ENCODE assay signal across 1 cellular context in the genomic region with DNA sequence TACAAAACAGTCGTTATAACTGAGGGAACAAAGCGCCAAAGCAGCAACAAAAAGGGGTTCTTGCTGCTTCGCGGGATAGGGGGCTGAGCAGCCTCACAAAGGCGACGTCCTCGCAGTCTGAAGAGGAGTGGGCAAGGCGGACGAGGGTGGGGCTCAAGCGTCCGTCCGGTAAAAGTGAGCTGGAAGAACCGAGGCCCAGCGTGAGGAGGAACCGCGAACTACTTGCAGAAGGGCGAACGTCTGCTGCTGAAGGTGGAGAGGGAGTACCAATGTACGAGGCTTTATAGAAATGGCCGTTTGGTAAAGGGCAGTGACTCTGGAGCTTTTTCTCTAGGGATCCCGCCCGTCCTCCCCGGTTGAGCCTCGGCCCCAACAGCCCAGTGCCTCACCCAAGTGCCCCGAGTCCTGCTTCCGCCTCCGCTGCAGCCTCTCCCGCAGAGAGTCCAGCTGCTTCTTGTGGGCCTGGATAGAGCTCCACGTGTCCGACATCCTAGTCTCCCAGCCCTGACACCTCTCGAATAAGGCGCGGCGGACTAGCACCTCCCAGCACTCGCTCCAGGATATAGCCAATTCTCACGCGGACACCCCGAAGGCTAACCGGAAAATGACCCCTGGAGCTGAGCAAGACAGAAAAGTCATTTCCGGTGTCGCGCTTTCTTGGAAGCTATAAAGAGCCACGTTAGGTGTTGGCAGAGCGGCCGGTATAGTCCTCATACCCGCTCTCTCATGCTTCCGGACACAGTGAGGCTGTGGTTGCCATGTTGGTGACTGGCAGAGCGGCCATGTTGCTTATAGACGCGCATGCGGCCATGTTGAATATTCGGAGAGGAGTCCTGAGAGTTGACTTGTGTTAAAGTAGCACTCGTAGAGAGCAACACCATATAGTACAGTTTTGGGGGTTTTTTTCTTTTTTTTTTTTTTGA.
TF ChIP-seq lines count a peak whose summit lies in the region.

A gene (minus strand): TSS at position 606 of the 923 bp plus-strand sequence. CDS start 117 bp downstream, at position 489.

TF ChIP-seq in HepG2, 621 proteins besides CTCF, POLR2A, EP300 and RAD21 (continued from another document and continues in another):
- TF ChIP-seq, protein P1, sequence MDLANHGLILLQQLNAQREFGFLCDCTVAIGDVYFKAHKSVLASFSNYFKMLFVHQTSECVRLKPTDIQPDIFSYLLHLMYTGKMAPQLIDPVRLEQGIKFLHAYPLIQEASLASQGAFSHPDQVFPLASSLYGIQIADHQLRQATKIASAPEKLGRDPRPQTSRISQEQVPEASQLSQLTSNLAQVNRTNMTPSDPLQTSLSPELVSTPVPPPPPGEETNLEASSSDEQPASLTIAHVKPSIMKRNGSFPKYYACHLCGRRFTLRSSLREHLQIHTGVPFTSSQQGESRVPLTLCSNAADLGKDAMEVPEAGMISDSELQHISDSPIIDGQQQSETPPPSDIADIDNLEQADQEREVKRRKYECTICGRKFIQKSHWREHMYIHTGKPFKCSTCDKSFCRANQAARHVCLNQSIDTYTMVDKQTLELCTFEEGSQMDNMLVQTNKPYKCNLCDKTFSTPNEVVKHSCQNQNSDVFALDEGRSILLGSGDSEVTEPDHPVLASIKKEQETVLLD (CRISPR knock-in tag; IDR thresholded peaks at IDR 0.05; ENCODE audit: low read depth), result 0 out of 2 replicates have a peak, but pooled peaks have one; percentile 21
- TF ChIP-seq ZNF33B (CRISPR knock-in tag; IDR thresholded peaks at IDR 0.05) (peak; percentile 90; the same call in 1 of the 2 replicates), RCOR2 (CRISPR knock-in tag; IDR thresholded peaks at IDR 0.05) (no peak; the same call in 1 of the 2 replicates), GATAD1 (CRISPR knock-in tag; IDR thresholded peaks at IDR 0.05) (peak; percentile 95), NFATC3 (CRISPR knock-in tag; IDR thresholded peaks at IDR 0.05) (0 out of 2 replicates have a peak, but pooled peaks have one; percentile 82), KDM3A (CRISPR knock-in tag; IDR thresholded peaks at IDR 0.05; ENCODE audit: low read depth) (peak; percentile 77), ZNF549 (CRISPR knock-in tag; IDR thresholded peaks at IDR 0.05) (no peak), TBL1XR1 (IDR thresholded peaks at IDR 0.05; ENCODE audit: borderline replicate concordance, low read length, partially characterized antibody) (peak; percentile 65), SMYD3 (CRISPR knock-in tag; IDR thresholded peaks at IDR 0.05) (peak; percentile 94), ELF1 (CRISPR knock-in tag; IDR thresholded peaks at IDR 0.05) (peak; percentile 96), ZNF557 (CRISPR knock-in tag; IDR thresholded peaks at IDR 0.05) (peak; percentile 87), ZNF883 (CRISPR knock-in tag; IDR thresholded peaks at IDR 0.05; ENCODE audit: not compliant biosample characterization) (peak; percentile 98), NPAS2 (CRISPR knock-in tag; IDR thresholded peaks at IDR 0.05; ENCODE audit: borderline replicate concordance) (no peak), HNF4G (IDR thresholded peaks at IDR 0.05; ENCODE audit: borderline replicate concordance, low read depth, low read length) (no peak), HNF4G (CRISPR knock-in tag; IDR thresholded peaks at IDR 0.05; ENCODE audit: borderline replicate concordance, low read depth) (0 out of 2 replicates have a peak, but pooled peaks have one; percentile 38), ZNF317 (CRISPR knock-in tag; IDR thresholded peaks at IDR 0.05) (peak; percentile 92), ZNF20 (CRISPR knock-in tag; IDR thresholded peaks at IDR 0.05) (0 out of 2 replicates have a peak, but pooled peaks have one; percentile 17), ZNF329 (CRISPR knock-in tag; IDR thresholded peaks at IDR 0.05; ENCODE audit: low read depth) (peak; percentile 88), MYC (CRISPR knock-in tag; IDR thresholded peaks at IDR 0.05; ENCODE audit: borderline replicate concordance) (peak; percentile 97), PHB2 (IDR thresholded peaks at IDR 0.05; ENCODE audit: partially characterized antibody) (no peak), ZNF253 (CRISPR knock-in tag; IDR thresholded peaks at IDR 0.05; ENCODE audit: borderline replicate concordance) (peak; percentile 81; the same call in 1 of the 2 replicates), KLF9 (CRISPR knock-in tag; IDR thresholded peaks at IDR 0.05; ENCODE audit: low read depth) (peak; percentile 64), FOXK2 (IDR thresholded peaks at IDR 0.05) (peak; percentile 97)
- TF ChIP-seq, protein P2, sequence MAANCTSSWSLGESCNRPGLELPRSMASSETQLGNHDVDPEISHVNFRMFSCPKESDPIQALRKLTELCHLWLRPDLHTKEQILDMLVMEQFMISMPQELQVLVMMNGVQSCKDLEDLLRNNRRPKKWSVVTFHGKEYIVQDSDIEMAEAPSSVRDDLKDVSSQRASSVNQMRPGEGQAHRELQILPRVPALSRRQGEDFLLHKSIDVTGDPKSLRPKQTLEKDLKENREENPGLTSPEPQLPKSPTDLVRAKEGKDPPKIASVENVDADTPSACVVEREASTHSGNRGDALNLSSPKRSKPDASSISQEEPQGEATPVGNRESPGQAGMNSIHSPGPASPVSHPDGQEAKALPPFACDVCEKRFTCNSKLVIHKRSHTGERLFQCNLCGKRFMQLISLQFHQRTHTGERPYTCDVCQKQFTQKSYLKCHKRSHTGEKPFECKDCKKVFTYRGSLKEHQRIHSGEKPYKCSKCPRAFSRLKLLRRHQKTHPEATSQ (CRISPR knock-in tag; IDR thresholded peaks at IDR 0.05; ENCODE audit: borderline replicate concordance), result peak; percentile 80; the same call in 1 of the 2 replicates
- TF ChIP-seq, protein P3, sequence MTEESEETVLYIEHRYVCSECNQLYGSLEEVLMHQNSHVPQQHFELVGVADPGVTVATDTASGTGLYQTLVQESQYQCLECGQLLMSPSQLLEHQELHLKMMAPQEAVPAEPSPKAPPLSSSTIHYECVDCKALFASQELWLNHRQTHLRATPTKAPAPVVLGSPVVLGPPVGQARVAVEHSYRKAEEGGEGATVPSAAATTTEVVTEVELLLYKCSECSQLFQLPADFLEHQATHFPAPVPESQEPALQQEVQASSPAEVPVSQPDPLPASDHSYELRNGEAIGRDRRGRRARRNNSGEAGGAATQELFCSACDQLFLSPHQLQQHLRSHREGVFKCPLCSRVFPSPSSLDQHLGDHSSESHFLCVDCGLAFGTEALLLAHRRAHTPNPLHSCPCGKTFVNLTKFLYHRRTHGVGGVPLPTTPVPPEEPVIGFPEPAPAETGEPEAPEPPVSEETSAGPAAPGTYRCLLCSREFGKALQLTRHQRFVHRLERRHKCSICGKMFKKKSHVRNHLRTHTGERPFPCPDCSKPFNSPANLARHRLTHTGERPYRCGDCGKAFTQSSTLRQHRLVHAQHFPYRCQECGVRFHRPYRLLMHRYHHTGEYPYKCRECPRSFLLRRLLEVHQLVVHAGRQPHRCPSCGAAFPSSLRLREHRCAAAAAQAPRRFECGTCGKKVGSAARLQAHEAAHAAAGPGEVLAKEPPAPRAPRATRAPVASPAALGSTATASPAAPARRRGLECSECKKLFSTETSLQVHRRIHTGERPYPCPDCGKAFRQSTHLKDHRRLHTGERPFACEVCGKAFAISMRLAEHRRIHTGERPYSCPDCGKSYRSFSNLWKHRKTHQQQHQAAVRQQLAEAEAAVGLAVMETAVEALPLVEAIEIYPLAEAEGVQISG (CRISPR knock-in tag; IDR thresholded peaks at IDR 0.05), result peak; percentile 98
- TF ChIP-seq, protein P4, sequence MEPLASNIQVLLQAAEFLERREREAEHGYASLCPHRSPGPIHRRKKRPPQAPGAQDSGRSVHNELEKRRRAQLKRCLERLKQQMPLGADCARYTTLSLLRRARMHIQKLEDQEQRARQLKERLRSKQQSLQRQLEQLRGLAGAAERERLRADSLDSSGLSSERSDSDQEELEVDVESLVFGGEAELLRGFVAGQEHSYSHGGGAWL (CRISPR knock-in tag; IDR thresholded peaks at IDR 0.05), result peak; percentile 97
- TF ChIP-seq, protein P5, sequence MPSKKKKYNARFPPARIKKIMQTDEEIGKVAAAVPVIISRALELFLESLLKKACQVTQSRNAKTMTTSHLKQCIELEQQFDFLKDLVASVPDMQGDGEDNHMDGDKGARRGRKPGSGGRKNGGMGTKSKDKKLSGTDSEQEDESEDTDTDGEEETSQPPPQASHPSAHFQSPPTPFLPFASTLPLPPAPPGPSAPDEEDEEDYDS (CRISPR knock-in tag; IDR thresholded peaks at IDR 0.05), result peak; percentile 97
- TF ChIP-seq, protein P6, sequence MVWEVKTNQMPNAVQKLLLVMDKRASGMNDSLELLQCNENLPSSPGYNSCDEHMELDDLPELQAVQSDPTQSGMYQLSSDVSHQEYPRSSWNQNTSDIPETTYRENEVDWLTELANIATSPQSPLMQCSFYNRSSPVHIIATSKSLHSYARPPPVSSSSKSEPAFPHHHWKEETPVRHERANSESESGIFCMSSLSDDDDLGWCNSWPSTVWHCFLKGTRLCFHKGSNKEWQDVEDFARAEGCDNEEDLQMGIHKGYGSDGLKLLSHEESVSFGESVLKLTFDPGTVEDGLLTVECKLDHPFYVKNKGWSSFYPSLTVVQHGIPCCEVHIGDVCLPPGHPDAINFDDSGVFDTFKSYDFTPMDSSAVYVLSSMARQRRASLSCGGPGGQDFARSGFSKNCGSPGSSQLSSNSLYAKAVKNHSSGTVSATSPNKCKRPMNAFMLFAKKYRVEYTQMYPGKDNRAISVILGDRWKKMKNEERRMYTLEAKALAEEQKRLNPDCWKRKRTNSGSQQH (CRISPR knock-in tag; IDR thresholded peaks at IDR 0.05; ENCODE audit: low read depth), result peak; percentile 94
- TF ChIP-seq, protein P7, sequence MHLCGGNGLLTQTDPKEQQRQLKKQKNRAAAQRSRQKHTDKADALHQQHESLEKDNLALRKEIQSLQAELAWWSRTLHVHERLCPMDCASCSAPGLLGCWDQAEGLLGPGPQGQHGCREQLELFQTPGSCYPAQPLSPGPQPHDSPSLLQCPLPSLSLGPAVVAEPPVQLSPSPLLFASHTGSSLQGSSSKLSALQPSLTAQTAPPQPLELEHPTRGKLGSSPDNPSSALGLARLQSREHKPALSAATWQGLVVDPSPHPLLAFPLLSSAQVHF (CRISPR knock-in tag; IDR thresholded peaks at IDR 0.05), result peak; percentile 56; the same call in 1 of the 2 replicates
- TF ChIP-seq, protein P8, sequence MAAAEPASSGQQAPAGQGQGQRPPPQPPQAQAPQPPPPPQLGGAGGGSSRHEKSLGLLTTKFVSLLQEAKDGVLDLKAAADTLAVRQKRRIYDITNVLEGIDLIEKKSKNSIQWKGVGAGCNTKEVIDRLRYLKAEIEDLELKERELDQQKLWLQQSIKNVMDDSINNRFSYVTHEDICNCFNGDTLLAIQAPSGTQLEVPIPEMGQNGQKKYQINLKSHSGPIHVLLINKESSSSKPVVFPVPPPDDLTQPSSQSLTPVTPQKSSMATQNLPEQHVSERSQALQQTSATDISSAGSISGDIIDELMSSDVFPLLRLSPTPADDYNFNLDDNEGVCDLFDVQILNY (CRISPR knock-in tag; conservative IDR thresholded peaks at IDR 0.05), result peak; percentile 96
- TF ChIP-seq, protein P9, sequence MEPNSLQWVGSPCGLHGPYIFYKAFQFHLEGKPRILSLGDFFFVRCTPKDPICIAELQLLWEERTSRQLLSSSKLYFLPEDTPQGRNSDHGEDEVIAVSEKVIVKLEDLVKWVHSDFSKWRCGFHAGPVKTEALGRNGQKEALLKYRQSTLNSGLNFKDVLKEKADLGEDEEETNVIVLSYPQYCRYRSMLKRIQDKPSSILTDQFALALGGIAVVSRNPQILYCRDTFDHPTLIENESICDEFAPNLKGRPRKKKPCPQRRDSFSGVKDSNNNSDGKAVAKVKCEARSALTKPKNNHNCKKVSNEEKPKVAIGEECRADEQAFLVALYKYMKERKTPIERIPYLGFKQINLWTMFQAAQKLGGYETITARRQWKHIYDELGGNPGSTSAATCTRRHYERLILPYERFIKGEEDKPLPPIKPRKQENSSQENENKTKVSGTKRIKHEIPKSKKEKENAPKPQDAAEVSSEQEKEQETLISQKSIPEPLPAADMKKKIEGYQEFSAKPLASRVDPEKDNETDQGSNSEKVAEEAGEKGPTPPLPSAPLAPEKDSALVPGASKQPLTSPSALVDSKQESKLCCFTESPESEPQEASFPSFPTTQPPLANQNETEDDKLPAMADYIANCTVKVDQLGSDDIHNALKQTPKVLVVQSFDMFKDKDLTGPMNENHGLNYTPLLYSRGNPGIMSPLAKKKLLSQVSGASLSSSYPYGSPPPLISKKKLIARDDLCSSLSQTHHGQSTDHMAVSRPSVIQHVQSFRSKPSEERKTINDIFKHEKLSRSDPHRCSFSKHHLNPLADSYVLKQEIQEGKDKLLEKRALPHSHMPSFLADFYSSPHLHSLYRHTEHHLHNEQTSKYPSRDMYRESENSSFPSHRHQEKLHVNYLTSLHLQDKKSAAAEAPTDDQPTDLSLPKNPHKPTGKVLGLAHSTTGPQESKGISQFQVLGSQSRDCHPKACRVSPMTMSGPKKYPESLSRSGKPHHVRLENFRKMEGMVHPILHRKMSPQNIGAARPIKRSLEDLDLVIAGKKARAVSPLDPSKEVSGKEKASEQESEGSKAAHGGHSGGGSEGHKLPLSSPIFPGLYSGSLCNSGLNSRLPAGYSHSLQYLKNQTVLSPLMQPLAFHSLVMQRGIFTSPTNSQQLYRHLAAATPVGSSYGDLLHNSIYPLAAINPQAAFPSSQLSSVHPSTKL (CRISPR knock-in tag; IDR thresholded peaks at IDR 0.05), result peak; percentile 70; the same call in 1 of the 2 replicates
- TF ChIP-seq, protein P10, sequence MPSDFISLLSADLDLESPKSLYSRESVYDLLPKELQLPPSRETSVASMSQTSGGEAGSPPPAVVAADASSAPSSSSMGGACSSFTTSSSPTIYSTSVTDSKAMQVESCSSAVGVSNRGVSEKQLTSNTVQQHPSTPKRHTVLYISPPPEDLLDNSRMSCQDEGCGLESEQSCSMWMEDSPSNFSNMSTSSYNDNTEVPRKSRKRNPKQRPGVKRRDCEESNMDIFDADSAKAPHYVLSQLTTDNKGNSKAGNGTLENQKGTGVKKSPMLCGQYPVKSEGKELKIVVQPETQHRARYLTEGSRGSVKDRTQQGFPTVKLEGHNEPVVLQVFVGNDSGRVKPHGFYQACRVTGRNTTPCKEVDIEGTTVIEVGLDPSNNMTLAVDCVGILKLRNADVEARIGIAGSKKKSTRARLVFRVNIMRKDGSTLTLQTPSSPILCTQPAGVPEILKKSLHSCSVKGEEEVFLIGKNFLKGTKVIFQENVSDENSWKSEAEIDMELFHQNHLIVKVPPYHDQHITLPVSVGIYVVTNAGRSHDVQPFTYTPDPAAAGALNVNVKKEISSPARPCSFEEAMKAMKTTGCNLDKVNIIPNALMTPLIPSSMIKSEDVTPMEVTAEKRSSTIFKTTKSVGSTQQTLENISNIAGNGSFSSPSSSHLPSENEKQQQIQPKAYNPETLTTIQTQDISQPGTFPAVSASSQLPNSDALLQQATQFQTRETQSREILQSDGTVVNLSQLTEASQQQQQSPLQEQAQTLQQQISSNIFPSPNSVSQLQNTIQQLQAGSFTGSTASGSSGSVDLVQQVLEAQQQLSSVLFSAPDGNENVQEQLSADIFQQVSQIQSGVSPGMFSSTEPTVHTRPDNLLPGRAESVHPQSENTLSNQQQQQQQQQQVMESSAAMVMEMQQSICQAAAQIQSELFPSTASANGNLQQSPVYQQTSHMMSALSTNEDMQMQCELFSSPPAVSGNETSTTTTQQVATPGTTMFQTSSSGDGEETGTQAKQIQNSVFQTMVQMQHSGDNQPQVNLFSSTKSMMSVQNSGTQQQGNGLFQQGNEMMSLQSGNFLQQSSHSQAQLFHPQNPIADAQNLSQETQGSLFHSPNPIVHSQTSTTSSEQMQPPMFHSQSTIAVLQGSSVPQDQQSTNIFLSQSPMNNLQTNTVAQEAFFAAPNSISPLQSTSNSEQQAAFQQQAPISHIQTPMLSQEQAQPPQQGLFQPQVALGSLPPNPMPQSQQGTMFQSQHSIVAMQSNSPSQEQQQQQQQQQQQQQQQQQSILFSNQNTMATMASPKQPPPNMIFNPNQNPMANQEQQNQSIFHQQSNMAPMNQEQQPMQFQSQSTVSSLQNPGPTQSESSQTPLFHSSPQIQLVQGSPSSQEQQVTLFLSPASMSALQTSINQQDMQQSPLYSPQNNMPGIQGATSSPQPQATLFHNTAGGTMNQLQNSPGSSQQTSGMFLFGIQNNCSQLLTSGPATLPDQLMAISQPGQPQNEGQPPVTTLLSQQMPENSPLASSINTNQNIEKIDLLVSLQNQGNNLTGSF (CRISPR knock-in tag; IDR thresholded peaks at IDR 0.05), result peak; percentile 11; the same call in 1 of the 2 replicates
